Comparison of ENCODE assay signal across 11 cellular contexts in genomic region chr18:35127201-35127600, GRCh38.
DNase-seq lines count a peak whose midpoint lies in the region; TF ChIP-seq lines count a peak whose summit lies in the region.
"Had no signal": no experiment of that assay in that cellular context is flagged by ENCODE, and none has a peak within 500 bp of the region (broad histone marks: within the 10 kb centered on the region; RNA-seq: fewer than 3 reads in every experiment).

No MANE protein-coding gene starts in this region.

- CTCF ChIA-PET in HEK293T (lab: Yijun Ruan, JAX), result interaction anchor here (0.6 to 1.5 kb wide), 4 partner anchors 16 to 1269 kb away, joined by 3 to 11 read pairs (median 4); no protein-coding TSS in a partner anchor

- in situ Hi-C loops in GM13976 (cut with MboI; ENCODE audit: low sequenced_read_pairs, unreplicated experiment), result no loop called here

- DNase-seq in D341Med (ENCODE audit: low spot score) (peak; percentile 67), HEK293T (ENCODE audit: extremely low spot score) (peak; percentile 53), WERI-Rb-1 (peak; percentile 48), iPS-NIHi7 (ENCODE audit: extremely low spot score) (peak; percentile 59), NCI-H128 (lab: John Stamatoyannopoulos, UW; ENCODE audit: unreplicated experiment) (no peak), RPMI8226 (no peak), stomach (no peak), GM13976 (ENCODE audit: low spot score) (no peak)
- DNase-seq: activated T-cell treated with anti-CD3 and anti-CD28 coated beads, Interleukin-2, amount 50 U/mL, for 48 hours; T1000 had no signal

- POLR2A ChIA-PET in HEK293T (lab: Yijun Ruan, JAX), result no interaction called here

- no peak overlapping the region for H3K27ac ChIP-seq in WERI-Rb-1
- H3K27ac ChIP-seq in stomach, result no peak overlapping the region

- H3K4me3 ChIP-seq in WERI-Rb-1 (ENCODE audit: low read depth, low read length) (no peak overlapping the region), stomach (no peak overlapping the region)
- H3K4me3 ChIP-seq: smooth muscle cell had no signal

- WGBS in stomach, 5 donors, result 74 to 81% (median 79%) methylated on average over 4 of the region's 4 CpGs

- TF ChIP-seq POLR2A in stomach (IDR thresholded peaks at IDR 0.05), result no peak

- H3K9me3 ChIP-seq in WERI-Rb-1 (ENCODE audit: severe bottlenecking) (no peaks in the 10 kb centered on the region), stomach (no peaks in the 10 kb centered on the region)

- H3K27me3 ChIP-seq in WERI-Rb-1 (ENCODE audit: insufficient read depth, low read depth, severe bottlenecking), result no peaks in the 10 kb centered on the region
- no peaks in the 10 kb centered on the region for H3K27me3 ChIP-seq in stomach

- TF ChIP-seq EP300 in stomach (IDR thresholded peaks at IDR 0.05), result no peak

- intact Hi-C loops in stomach (cut with DNase I; ENCODE audit: low total_unique reads), result no loop called here

- H3K36me3 ChIP-seq in WERI-Rb-1, result peaks cover 10% of the 10 kb centered on the region
- H3K36me3 ChIP-seq in stomach, result peaks cover 0 to 54% (median 53%) of the 10 kb centered on the region in 4 donors

- TF ChIP-seq CTCF in WERI-Rb-1 (IDR thresholded peaks at IDR 0.05; ENCODE audit: low read depth, low read length) (peak; percentile 56), stomach (IDR thresholded peaks at IDR 0.05) (no peak), GM13976 (IDR thresholded peaks at IDR 0.05; ENCODE audit: borderline replicate concordance, control extremely low read depth, extremely low read depth, insufficient read depth, missing control alignments) (no peak)

- peaks cover 0 to 5% (median 0%) of the 10 kb centered on the region in 4 donors for H3K4me1 ChIP-seq in stomach

TF ChIP-seq in HEK293T, 16 proteins besides CTCF, POLR2A, EP300 and RAD21:
- TF ChIP-seq NFRKB (IDR thresholded peaks at IDR 0.05), result no peak
- TF ChIP-seq TARDBP (IDR thresholded peaks at IDR 0.05), result no peak
- TF ChIP-seq ELF4 (IDR thresholded peaks at IDR 0.05), result no peak

Comparison
In these comparisons a context has a peak if more than half of its experiments do, and no peak if none do; other contexts are left out.
1. DNase-seq: peak in D341Med (single experiment), HEK293T (single experiment), WERI-Rb-1 (single experiment) and iPS-NIHi7 (single experiment); none in NCI-H128 (single experiment), RPMI8226 (single experiment), stomach (single experiment) and GM13976 (single experiment).